ENCODE assay signal across 8 cellular contexts in genomic region chr3:71582612-71583568, GRCh38. TPM values are rescaled to one million over a fixed set of nuclear protein-coding genes. Genes with fewer than 3 reads are reported as not detected.
DNase-seq lines count a peak whose midpoint lies in the region; ATAC-seq and TF ChIP-seq lines count a peak whose summit lies in the region.

No MANE protein-coding gene starts in this region.

- H3K36me3 Mint-ChIP-seq in CD8-positive, alpha-beta memory T cell, result peaks cover 0 to 12% (median 0%) of the 10 kb centered on the region in 3 donors

- DNase-seq in CD8-positive, alpha-beta memory T cell, result peak; percentile 34 to 68 (median 45)
- DNase-seq in T follicular helper cell (ENCODE audit: low read depth) (peak; percentile 44), amygdala (lab: John Stamatoyannopoulos, UW) (peak in 39 of 56 donors; percentile 6 to 70 (median 38)), hypothalamus (lab: John Stamatoyannopoulos, UW) (peak in 46 of 51 donors; percentile 17 to 74 (median 44)), retinal pigment epithelial cell (ENCODE audit: low read depth) (no peak), amniotic stem cell (lab: John Stamatoyannopoulos, UW) (no peak)

- H3K27ac ChIP-seq in CD8-positive, alpha-beta memory T cell (ENCODE audit: low read depth, low read length), result peak overlapping the region; percentile 66

- H3K36me3 ChIP-seq in CD8-positive, alpha-beta memory T cell (ENCODE audit: insufficient read depth, low read length), result no peaks in the 10 kb centered on the region

- H3K9me3 Mint-ChIP-seq in CD8-positive, alpha-beta memory T cell, result no peaks in the 10 kb centered on the region

- no peaks in the 10 kb centered on the region for H3K27me3 ChIP-seq in CD8-positive, alpha-beta memory T cell (ENCODE audit: insufficient read depth, low read length, poor library complexity, severe bottlenecking)

- H3K9me3 ChIP-seq in CD8-positive, alpha-beta memory T cell (ENCODE audit: low read length), result no peaks in the 10 kb centered on the region

- peak overlapping the region; percentile 54 to 93 (median 88) for H3K27ac Mint-ChIP-seq in CD8-positive, alpha-beta memory T cell

- POLR2A ChIA-PET in CD8-positive, alpha-beta memory T cell (lab: Charles Lee), result interaction anchor here (0.9 to 1.7 kb wide), 3 partner anchors 10 to 1032 kb away, joined by 3 to 5 read pairs (median 3); no protein-coding TSS in a partner anchor

- H3K4me3 ChIP-seq in CD8-positive, alpha-beta memory T cell (ENCODE audit: low read length), result peak overlapping the region; percentile 67
- peak overlapping the region; percentile 85 for H3K4me3 ChIP-seq in retinal pigment epithelial cell (ENCODE audit: low read length)

- peak overlapping the region; percentile 81 to 96 (median 92) for H3K4me3 Mint-ChIP-seq in CD8-positive, alpha-beta memory T cell

- peaks cover 22 to 34% (median 33%) of the 10 kb centered on the region in 3 donors for H3K4me1 Mint-ChIP-seq in CD8-positive, alpha-beta memory T cell

- ATAC-seq in HG03432 (IDR thresholded peaks at IDR 0.05; ENCODE audit: unreplicated experiment) (peak; percentile 38), GM18858 (IDR thresholded peaks at IDR 0.05; ENCODE audit: unreplicated experiment) (no peak)

- CTCF ChIA-PET in CD8-positive, alpha-beta memory T cell (lab: Charles Lee), result interaction anchor here (1.0 to 1.8 kb wide), 4 partner anchors 8 to 1033 kb away, joined by 3 to 5 read pairs (median 4); no protein-coding TSS in a partner anchor

- no peak for TF ChIP-seq CTCF in retinal pigment epithelial cell (conservative IDR thresholded peaks at IDR 0.05; ENCODE audit: low read depth, low read length)

- peaks cover 0 to 7% of the 10 kb centered on the region in 2 donors for H3K27me3 Mint-ChIP-seq in CD8-positive, alpha-beta memory T cell

- peaks cover 26% of the 10 kb centered on the region for H3K4me1 ChIP-seq in CD8-positive, alpha-beta memory T cell (ENCODE audit: insufficient read depth, low read length)

RNA-seq across cellular contexts. Expression of gene FOXP1, which starts 0.6 kb away (rescaled TPM):
- 100 to 1,000 TPM; 142 to 147 TPM for total RNA-seq in CD8-positive, alpha-beta memory T cell
- 185 TPM for polyA plus RNA-seq in CD8-positive, alpha-beta memory T cell

Comparison
In these comparisons a context has a peak if more than half of its experiments do, and no peak if none do; other contexts are left out.
1. DNase-seq: peak in CD8-positive, alpha-beta memory T cell (5 of 5), T follicular helper cell (single experiment), amygdala (39 of 56) and hypothalamus (46 of 51); none in retinal pigment epithelial cell (single experiment) and amniotic stem cell (single experiment).